In genomic region chr10:61993676-61994401, GRCh38 we compare ENCODE assay signal across 9 cellular contexts.
DNase-seq lines count a peak whose midpoint lies in the region; FAIRE-seq and TF ChIP-seq lines count a peak whose summit lies in the region.
"Had no signal": no experiment of that assay in that cellular context is flagged by ENCODE, and none has a peak within 500 bp of the region (broad histone marks: within the 10 kb centered on the region; RNA-seq: fewer than 3 reads in every experiment).

No MANE protein-coding gene starts in this region.

- peaks cover 48% of the 10 kb centered on the region for H3K4me1 ChIP-seq in A673 (ENCODE audit: insufficient read depth, low read length, poor library complexity, severe bottlenecking)
- H3K4me1 ChIP-seq in Loucy (ENCODE audit: insufficient read depth, low read length, poor library complexity, severe bottlenecking), result peaks cover 66% of the 10 kb centered on the region

- no TSS peak for BruUV-seq in A673 (replicated peaks; lab: Mats Ljungman, UMichigan)

- no peaks in the 10 kb centered on the region for H3K36me3 ChIP-seq in A673 (ENCODE audit: insufficient read depth, low read length, poor library complexity, severe bottlenecking)
- peaks cover 38% of the 10 kb centered on the region; the same call in 1 of the 2 replicates for H3K36me3 ChIP-seq in Loucy (ENCODE audit: insufficient read depth, low read length)

- peak; percentile 97 for DNase-seq in A673 (ENCODE audit: low spot score)
- peak; percentile 19 for DNase-seq in myocyte (ENCODE audit: low read depth)
- DNase-seq in NCI-H82 (lab: John Stamatoyannopoulos, UW), result no peak
- no peak for DNase-seq in nucleus accumbens (lab: John Stamatoyannopoulos, UW)
- no peak for DNase-seq in ecto neural progenitor cell (ENCODE audit: low spot score)
- no peak for DNase-seq in D721Med (ENCODE audit: insufficient read length, low spot score)
- DNase-seq: NCI-H1694 had no signal

- H3K79me2 ChIP-seq in Loucy (ENCODE audit: insufficient read depth, low read length), result peaks cover 95% of the 10 kb centered on the region

- peak overlapping the region; percentile 54 to 83 (median 61) for H3K4me3 Mint-ChIP-seq in brain

- POLR2A ChIA-PET in A673 (lab: Charles Lee; ENCODE audit: low non-redundant PET), result interaction anchor here (0.6 kb wide), 1 partner anchor 22 kb away, joined by 3 read pairs; no protein-coding TSS in a partner anchor

- H3K4me1 Mint-ChIP-seq in brain, result peaks cover 75% of the 10 kb centered on the region

- peaks cover 4% of the 10 kb centered on the region for H3K27me3 Mint-ChIP-seq in brain

- H3K27me3 ChIP-seq in A673 (replicated peaks; ENCODE audit: insufficient read depth, low read depth, low read length, poor library complexity) (no peaks in the 10 kb centered on the region), Loucy (ENCODE audit: insufficient read depth, low read length, poor library complexity, severe bottlenecking) (no peaks in the 10 kb centered on the region)

- no peak for FAIRE-seq in D721Med (lab: Jason Lieb, UNC)

- no peaks in the 10 kb centered on the region for H4K20me1 ChIP-seq in Loucy (ENCODE audit: insufficient read depth, low read length, poor library complexity, severe bottlenecking)

- H3K4me2 ChIP-seq in Loucy (ENCODE audit: low read depth, low read length, poor library complexity, severe bottlenecking), result peak overlapping the region; percentile 84

- no peaks in the 10 kb centered on the region for H3K9me2 ChIP-seq in Loucy (replicated peaks; ENCODE audit: low read depth, low read length)

- no peaks in the 10 kb centered on the region for H3K9me3 ChIP-seq in A673 (ENCODE audit: low read depth, low read length, poor library complexity, severe bottlenecking)
- H3K9me3 ChIP-seq in Loucy (ENCODE audit: insufficient read depth, low read depth, low read length), result no peaks in the 10 kb centered on the region

- H3K4me3 ChIP-seq in A673 (ENCODE audit: low read depth, low read length, poor library complexity, severe bottlenecking), result peak overlapping the region; percentile 40
- H3K4me3 ChIP-seq in Loucy (ENCODE audit: low read length, poor library complexity, severe bottlenecking), result peak overlapping the region; percentile 66

- TF ChIP-seq CTCF in A673 (conservative IDR thresholded peaks at IDR 0.05; ENCODE audit: low read depth, low read length) (no peak), Loucy (conservative IDR thresholded peaks at IDR 0.05; ENCODE audit: low read length) (no peak), brain (conservative IDR thresholded peaks at IDR 0.05) (no peak), D721Med (IDR thresholded peaks at IDR 0.05; ENCODE audit: insufficient read depth, missing control alignments) (no peak)

- peak overlapping the region in 4 of 5 experiments; percentile 66 to 95 (median 90) for H3K27ac Mint-ChIP-seq in brain

- H3K9me3 Mint-ChIP-seq in brain, result no peaks in the 10 kb centered on the region

- peaks cover 17% of the 10 kb centered on the region for H3K36me3 Mint-ChIP-seq in brain

- peak overlapping the region; percentile 84 for H3K27ac ChIP-seq in A673 (ENCODE audit: low read depth, low read length, poor library complexity, severe bottlenecking)

- CTCF ChIA-PET in A673 (lab: Charles Lee), result interaction anchor here (0.8 to 1.3 kb wide), 3 partner anchors 45 to 251 kb away, joined by 3 to 7 read pairs (median 4); no protein-coding TSS in a partner anchor

- no peak overlapping the region; the same call in 1 of the 2 replicates for H2AFZ ChIP-seq in Loucy (ENCODE audit: low read length)

- peak overlapping the region; percentile 71 for H3K9ac ChIP-seq in Loucy (ENCODE audit: low read depth, low read length, poor library complexity, severe bottlenecking)

- peaks cover 11% of the 10 kb centered on the region for H3F3A ChIP-seq in Loucy (ENCODE audit: low read depth)

- intact Hi-C loops in A673 (cut with micrococcal nuclease; ENCODE audit: unreplicated experiment), result loop anchor here (1.0 to 2.0 kb wide), 6 partner anchors 45 to 251 kb away; partner anchors contain the start of gene ARID5B

Comparison
In these comparisons a context has a peak if more than half of its experiments do, and no peak if none do; other contexts are left out.
1. DNase-seq: peak in A673 (single experiment) and myocyte (single experiment); none in NCI-H82 (single experiment), nucleus accumbens (0 of 56), ecto neural progenitor cell (single experiment) and D721Med (single experiment).